ENCODE assay signal across 1 cellular context in the genomic region with DNA sequence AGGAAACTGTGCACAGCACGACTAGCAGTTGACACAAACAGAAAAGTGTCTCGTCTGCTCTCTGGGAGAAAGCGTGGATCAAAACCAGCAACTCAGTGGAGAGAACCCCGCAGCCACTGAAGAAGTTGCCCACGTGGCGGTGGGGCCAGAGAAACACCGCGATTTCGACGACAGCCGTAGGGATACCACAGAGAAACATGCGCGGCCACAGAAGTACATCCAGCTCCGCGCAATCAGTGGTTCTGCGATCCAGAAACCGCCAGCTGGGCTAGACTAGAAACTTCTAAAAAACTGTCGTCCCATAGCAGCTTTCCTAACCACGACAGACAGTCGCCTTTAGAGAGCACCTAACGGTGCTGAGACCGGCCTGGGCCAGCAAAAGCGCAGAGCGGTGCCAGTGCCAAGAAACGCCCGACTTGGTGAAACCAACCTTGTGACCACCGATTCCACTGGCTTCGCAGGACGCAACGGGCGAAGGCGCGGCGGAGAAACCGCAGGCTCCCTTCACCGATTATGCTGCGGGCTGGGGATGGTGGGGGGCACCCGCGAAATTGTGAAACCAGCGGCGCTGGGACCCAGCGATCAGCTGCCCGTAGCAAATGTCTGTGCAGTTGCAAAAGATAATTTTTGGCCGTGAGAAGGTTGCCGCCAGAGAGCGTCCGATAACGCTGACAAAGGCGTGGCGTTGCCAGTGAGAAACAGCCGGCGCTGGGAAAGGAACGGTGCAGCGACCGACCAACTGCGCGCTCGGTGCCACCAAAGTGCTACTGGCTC.
TF ChIP-seq lines count a peak whose summit lies in the region.

No MANE protein-coding gene starts in this region.

TF ChIP-seq in HEK293, 187 proteins besides CTCF, POLR2A, EP300 and RAD21 (continued from another document):
- TF ChIP-seq, protein P1, sequence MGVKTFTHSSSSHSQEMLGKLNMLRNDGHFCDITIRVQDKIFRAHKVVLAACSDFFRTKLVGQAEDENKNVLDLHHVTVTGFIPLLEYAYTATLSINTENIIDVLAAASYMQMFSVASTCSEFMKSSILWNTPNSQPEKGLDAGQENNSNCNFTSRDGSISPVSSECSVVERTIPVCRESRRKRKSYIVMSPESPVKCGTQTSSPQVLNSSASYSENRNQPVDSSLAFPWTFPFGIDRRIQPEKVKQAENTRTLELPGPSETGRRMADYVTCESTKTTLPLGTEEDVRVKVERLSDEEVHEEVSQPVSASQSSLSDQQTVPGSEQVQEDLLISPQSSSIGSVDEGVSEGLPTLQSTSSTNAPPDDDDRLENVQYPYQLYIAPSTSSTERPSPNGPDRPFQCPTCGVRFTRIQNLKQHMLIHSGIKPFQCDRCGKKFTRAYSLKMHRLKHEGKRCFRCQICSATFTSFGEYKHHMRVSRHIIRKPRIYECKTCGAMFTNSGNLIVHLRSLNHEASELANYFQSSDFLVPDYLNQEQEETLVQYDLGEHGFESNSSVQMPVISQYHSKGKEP (tag by site-specific recombination; IDR thresholded peaks at IDR 0.05): peak; percentile 82
- TF ChIP-seq, protein P2, sequence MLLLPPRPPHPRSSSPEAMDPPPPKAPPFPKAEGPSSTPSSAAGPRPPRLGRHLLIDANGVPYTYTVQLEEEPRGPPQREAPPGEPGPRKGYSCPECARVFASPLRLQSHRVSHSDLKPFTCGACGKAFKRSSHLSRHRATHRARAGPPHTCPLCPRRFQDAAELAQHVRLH (tag by site-specific recombination; IDR thresholded peaks at IDR 0.05): peak; percentile 80
- TF ChIP-seq ZSCAN30 (tag by site-specific recombination; IDR thresholded peaks at IDR 0.05): peak; percentile 83
- TF ChIP-seq, protein P3, sequence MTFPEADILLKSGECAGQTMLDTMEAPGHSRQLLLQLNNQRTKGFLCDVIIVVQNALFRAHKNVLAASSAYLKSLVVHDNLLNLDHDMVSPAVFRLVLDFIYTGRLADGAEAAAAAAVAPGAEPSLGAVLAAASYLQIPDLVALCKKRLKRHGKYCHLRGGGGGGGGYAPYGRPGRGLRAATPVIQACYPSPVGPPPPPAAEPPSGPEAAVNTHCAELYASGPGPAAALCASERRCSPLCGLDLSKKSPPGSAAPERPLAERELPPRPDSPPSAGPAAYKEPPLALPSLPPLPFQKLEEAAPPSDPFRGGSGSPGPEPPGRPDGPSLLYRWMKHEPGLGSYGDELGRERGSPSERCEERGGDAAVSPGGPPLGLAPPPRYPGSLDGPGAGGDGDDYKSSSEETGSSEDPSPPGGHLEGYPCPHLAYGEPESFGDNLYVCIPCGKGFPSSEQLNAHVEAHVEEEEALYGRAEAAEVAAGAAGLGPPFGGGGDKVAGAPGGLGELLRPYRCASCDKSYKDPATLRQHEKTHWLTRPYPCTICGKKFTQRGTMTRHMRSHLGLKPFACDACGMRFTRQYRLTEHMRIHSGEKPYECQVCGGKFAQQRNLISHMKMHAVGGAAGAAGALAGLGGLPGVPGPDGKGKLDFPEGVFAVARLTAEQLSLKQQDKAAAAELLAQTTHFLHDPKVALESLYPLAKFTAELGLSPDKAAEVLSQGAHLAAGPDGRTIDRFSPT (tag by site-specific recombination; IDR thresholded peaks at IDR 0.05): peak; percentile 84
- TF ChIP-seq ZNF600 (tag by site-specific recombination; IDR thresholded peaks at IDR 0.05): peak; percentile 82
TF ChIP-seq in HEK293: peak in this region for 71.
